In genomic region chr16:54177857-54178490, GRCh38 we compare ENCODE assay signal across 18 cellular contexts.
DNase-seq lines count a peak whose midpoint lies in the region; ATAC-seq and TF ChIP-seq lines count a peak whose summit lies in the region.
"Had no signal": no experiment of that assay in that cellular context is flagged by ENCODE, and none has a peak within 500 bp of the region (broad histone marks: within the 10 kb centered on the region; RNA-seq: fewer than 3 reads in every experiment).

No MANE protein-coding gene starts in this region.

- no peaks in the 10 kb centered on the region for H3K79me2 ChIP-seq in neural progenitor cell (ENCODE audit: low read depth)

- no peaks in the 10 kb centered on the region for H3K36me3 Mint-ChIP-seq in neural progenitor cell
- H3K36me3 Mint-ChIP-seq: CD14-positive monocyte had no signal

- H3K4me1 ChIP-seq in right cardiac atrium (ENCODE audit: control insufficient read depth, insufficient read depth, low read length) (no peaks in the 10 kb centered on the region), neural progenitor cell (peaks cover 32% of the 10 kb centered on the region), suprapubic skin (peaks cover 18% of the 10 kb centered on the region)

- ATAC-seq in right cardiac atrium: no peak
- no peak for ATAC-seq in left colon
- no peak for ATAC-seq in left lobe of liver
- ATAC-seq: A549 had no signal

- 81% methylated on average over 11 of the region's 11 CpGs for WGBS in right cardiac atrium
- WGBS in suprapubic skin: 77% methylated on average over 11 of the region's 11 CpGs

- H3K9me3 ChIP-seq in right cardiac atrium (ENCODE audit: control insufficient read depth, low read length) (no peaks in the 10 kb centered on the region), WERI-Rb-1 (ENCODE audit: severe bottlenecking) (no peaks in the 10 kb centered on the region), neural progenitor cell (ENCODE audit: low read depth) (no peaks in the 10 kb centered on the region), suprapubic skin (no peaks in the 10 kb centered on the region)
- H3K9me3 ChIP-seq: A549, MG63 had no signal

- H3K9ac ChIP-seq in neural progenitor cell: no peak overlapping the region
- H3K9ac ChIP-seq: GM23248 had no signal

- peak overlapping the region; percentile 18 for H3K27ac Mint-ChIP-seq in neural progenitor cell
- H3K27ac Mint-ChIP-seq: B cell, CD14-positive monocyte, HFFc6 had no signal

- no peaks in the 10 kb centered on the region for H3K27me3 Mint-ChIP-seq in neural progenitor cell (ENCODE audit: insufficient read depth, low read depth)

- TF ChIP-seq POLR2A in suprapubic skin (IDR thresholded peaks at IDR 0.05): no peak

- DNase-seq in cardiac septum (ENCODE audit: low spot score) (peak; percentile 26), right cardiac atrium (no peak), WERI-Rb-1 (no peak), neural progenitor cell (ENCODE audit: low spot score) (no peak), left colon (no peak), suprapubic skin (ENCODE audit: low spot score in 2 of 2) (no peak), left lobe of liver (ENCODE audit: low spot score) (no peak)
- DNase-seq: GM23248, H9, HFFc6, MG63, NCI-H748 treated with DMSO at 0.1 percent for 48 hours, PC-9, RPMI8226 had no signal

- no peak overlapping the region for H3K4me2 ChIP-seq in neural progenitor cell
- H3K4me2 ChIP-seq: A549, PC-9 had no signal

- H2AFZ ChIP-seq in neural progenitor cell (replicated peaks): no peak overlapping the region
- H2AFZ ChIP-seq: GM23248, PC-9 had no signal

- TF ChIP-seq EP300 in suprapubic skin (IDR thresholded peaks at IDR 0.05): no peak

- no peaks in the 10 kb centered on the region for H3F3A ChIP-seq in neural progenitor cell (ENCODE audit: low read depth)

- no peak overlapping the region for H3K4me3 Mint-ChIP-seq in neural progenitor cell
- H3K4me3 Mint-ChIP-seq: B cell, CD14-positive monocyte, H9, HFFc6 had no signal

- no peaks in the 10 kb centered on the region for H3K9me3 Mint-ChIP-seq in neural progenitor cell
- H3K9me3 Mint-ChIP-seq: H9, HFFc6 had no signal

- TF ChIP-seq CTCF in WERI-Rb-1 (IDR thresholded peaks at IDR 0.05; ENCODE audit: low read depth, low read length) (no peak), neural progenitor cell (IDR thresholded peaks at IDR 0.05) (no peak), suprapubic skin (IDR thresholded peaks at IDR 0.05) (no peak)

- H3K4me3 ChIP-seq in right cardiac atrium (ENCODE audit: low read length) (no peak overlapping the region), WERI-Rb-1 (ENCODE audit: low read depth, low read length) (no peak overlapping the region), neural progenitor cell (no peak overlapping the region), suprapubic skin (no peak overlapping the region)
- H3K4me3 ChIP-seq: A549, GM23248, MG63, PC-9, SK-N-MC had no signal

- intact Hi-C loops in cardiac septum (cut with DNase I) (no loop called here), right cardiac atrium (cut with DNase I) (no loop called here), left colon (cut with DNase I, micrococcal nuclease) (no loop called here)

- H3K36me3 ChIP-seq in WERI-Rb-1 (no peaks in the 10 kb centered on the region), neural progenitor cell (no peaks in the 10 kb centered on the region), suprapubic skin (no peaks in the 10 kb centered on the region)
- H3K36me3 ChIP-seq: MG63 had no signal

- H3K27ac ChIP-seq in right cardiac atrium (ENCODE audit: low read length) (no peak overlapping the region), WERI-Rb-1 (peak overlapping the region; percentile 86), neural progenitor cell (no peak overlapping the region), suprapubic skin (no peak overlapping the region)
- H3K27ac ChIP-seq: GM23248, PC-9, SK-N-MC had no signal

- H4K20me1 ChIP-seq in neural progenitor cell (ENCODE audit: low read depth): no peaks in the 10 kb centered on the region

- H3K4me1 Mint-ChIP-seq in neural progenitor cell: peaks cover 57% of the 10 kb centered on the region
- H3K4me1 Mint-ChIP-seq: B cell had no signal

- H3K27me3 ChIP-seq in right cardiac atrium (ENCODE audit: control insufficient read depth, insufficient read depth): peaks cover 2% of the 10 kb centered on the region
- H3K27me3 ChIP-seq in WERI-Rb-1 (ENCODE audit: insufficient read depth, low read depth, severe bottlenecking): no peaks in the 10 kb centered on the region
- H3K27me3 ChIP-seq in neural progenitor cell: peaks cover 14% of the 10 kb centered on the region
- H3K27me3 ChIP-seq in suprapubic skin: peaks cover 4% of the 10 kb centered on the region
